ENCODE assay signal across 11 cellular contexts in genomic region chr1:27445177-27445936, GRCh38. TPM values are rescaled to one million over a fixed set of nuclear protein-coding genes. Genes with fewer than 3 reads are reported as not detected.
DNase-seq lines count a peak whose midpoint lies in the region; ATAC-seq, FAIRE-seq and TF ChIP-seq lines count a peak whose summit lies in the region.
"Had no signal": no experiment of that assay in that cellular context is flagged by ENCODE, and none has a peak within 500 bp of the region (broad histone marks: within the 10 kb centered on the region; RNA-seq: fewer than 3 reads in every experiment).

No MANE protein-coding gene starts in this region.

- peak; percentile 79 for FAIRE-seq in GM12878 (lab: Jason Lieb, UNC)
- FAIRE-seq: H54, pancreas had no signal

- peak overlapping the region; percentile 69 for H3K4me3 Mint-ChIP-seq in activated T-cell treated with anti-CD3 and anti-CD28 coated beads, Interleukin-2, amount 50 U/mL, for 4 hours
- H3K4me3 Mint-ChIP-seq in stimulated activated naive B cell treated with anti-CD40 and anti-IgM and Interleukin-4, amounts not matched to agents 10 μg/mL and 1 μg/mL and 100 μg/mL, for 72 hours = peak overlapping the region; percentile 39 to 52

- peak overlapping the region; percentile 70 for H3K4me2 ChIP-seq in GM12878 (ENCODE audit: control insufficient read depth, insufficient read depth)

- peak; percentile 88 to 89 for ATAC-seq in activated T-cell treated with anti-CD3 and anti-CD28 coated beads, Interleukin-2, amount 50 U/mL, for 4 hours
- ATAC-seq in HG03342 (IDR thresholded peaks at IDR 0.05; ENCODE audit: unreplicated experiment) (peak; percentile 41), GM12878 (peak; percentile 80)
- peak; percentile 70 for ATAC-seq in stimulated activated naive B cell treated with anti-CD40 and anti-IgM and Interleukin-4, amounts not matched to agents 10 μg/mL and 1 μg/mL and 100 μg/mL, for 72 hours (replicated peaks)
- ATAC-seq: pancreas had no signal

- H3K36me3 Mint-ChIP-seq in activated T-cell treated with anti-CD3 and anti-CD28 coated beads, Interleukin-2, amount 50 U/mL, for 4 hours (ENCODE audit: insufficient read depth) = peaks cover 19% of the 10 kb centered on the region
- peaks cover 24% of the 10 kb centered on the region in 2 donors for H3K36me3 Mint-ChIP-seq in stimulated activated naive B cell treated with anti-CD40 and anti-IgM and Interleukin-4, amounts not matched to agents 10 μg/mL and 1 μg/mL and 100 μg/mL, for 72 hours

- TF ChIP-seq EP300 in GM12878 (IDR thresholded peaks at IDR 0.05; ENCODE audit: borderline replicate concordance in 1 of 2, control insufficient read depth in 1 of 2, low read depth in 2 of 2, low read length in 2 of 2) = peak in 1 of 2 experiments; percentile 37; a peak in 2 of 4 replicates

- TSS peak; percentile 33 for BruUV-seq in GM12878 (replicated peaks; lab: Mats Ljungman, UMichigan)

- SMC1A ChIA-PET in GM12878 (lab: Charles Lee; ENCODE audit: uncharacterized antibody, unreplicated experiment) = interaction anchor here (0.6 to 24.6 kb wide), 17 partner anchors 10 to 476 kb away, joined by 3 to 470 read pairs (median 5); partner anchors contain the start of gene WASF2

- RAD21 ChIA-PET in GM12878 (lab: Charles Lee; ENCODE audit: unreplicated experiment) = interaction anchor here (0.6 to 5.3 kb wide), 18 partner anchors 10 to 227 kb away, joined by 3 to 47 read pairs (median 6); partner anchors contain the start of genes IFI6 and WASF2

- peak overlapping the region; percentile 91 for H3K27ac Mint-ChIP-seq in stimulated activated naive B cell treated with anti-CD40 and anti-IgM and Interleukin-4, amounts not matched to agents 10 μg/mL and 1 μg/mL and 100 μg/mL, for 72 hours

- peaks cover 68% of the 10 kb centered on the region for H3K79me2 ChIP-seq in GM12878 (ENCODE audit: control insufficient read depth, insufficient read depth, low read length)

- TF ChIP-seq POLR2A in GM12878 (IDR thresholded peaks at IDR 0.05; ENCODE audit: low read depth, low read length) = no peak
- TF ChIP-seq POLR2A in Peyer's patch (IDR thresholded peaks at IDR 0.05) = no peak

- no peak for DNase-seq in activated T-cell treated with anti-CD3 and anti-CD28 coated beads, Interleukin-2, amount 50 U/mL, for 4 hours
- no peak for DNase-seq in activated T-cell treated with anti-CD3 and anti-CD28 coated beads, Interleukin-2, amount 50 U/mL, for 1 hour
- DNase-seq in GM12878 (ENCODE audit: low read depth, low spot score) (no peak), SHP77 (lab: John Stamatoyannopoulos, UW) (no peak), Peyer's patch (no peak)
- DNase-seq in stimulated activated naive B cell treated with anti-CD40 and anti-IgM and Interleukin-4, amounts not matched to agents 10 μg/mL and 1 μg/mL and 100 μg/mL, for 72 hours = no peak
- no peak for DNase-seq in activated effector memory CD4-positive, alpha-beta T cell treated with Interleukin-2 at 50 U/mL for 16 hours
- DNase-seq: effector CD4-positive, alpha-beta T cell; pancreas had no signal

- H3K4me1 ChIP-seq in GM12878 (ENCODE audit: control insufficient read depth, insufficient read depth, low read length) (peaks cover 63% of the 10 kb centered on the region), Peyer's patch (peaks cover 0 to 4% (median 2%) of the 10 kb centered on the region in 4 donors)
- H3K4me1 ChIP-seq: pancreas had no signal

- peak overlapping the region; percentile 36; the same call in 1 of the 2 replicates for H3K4me3 ChIP-seq in GM12878
- H3K4me3 ChIP-seq in Peyer's patch = no peak overlapping the region
- H3K4me3 ChIP-seq: pancreas had no signal

- H3K9ac ChIP-seq in GM12878 (ENCODE audit: control insufficient read depth, insufficient read depth, low read length) = peak overlapping the region; percentile 49

- H3K9me3 ChIP-seq in GM12878 (replicated peaks; ENCODE audit: control insufficient read depth, insufficient read depth, low read length) (no peaks in the 10 kb centered on the region), Peyer's patch (no peaks in the 10 kb centered on the region)
- H3K9me3 ChIP-seq: pancreas had no signal

- H3K36me3 ChIP-seq in GM12878 (ENCODE audit: control insufficient read depth in 2 of 2, insufficient read depth in 2 of 2, low read length in 1 of 2) (peaks cover 5 to 7% of the 10 kb centered on the region in 2 experiments; a peak in 3 of 4 replicates), Peyer's patch (peaks cover 0 to 5% (median 0%) of the 10 kb centered on the region in 3 donors)
- H3K36me3 ChIP-seq: pancreas had no signal

- intact Hi-C loops in GM12878 (cut with micrococcal nuclease; ENCODE audit: unreplicated experiment) = loop anchor here (1.0 to 5.0 kb wide), 2 partner anchors 27 to 47 kb away; partner anchors contain the start of gene WASF2

- no peaks in the 10 kb centered on the region for H3K27me3 Mint-ChIP-seq in activated T-cell treated with anti-CD3 and anti-CD28 coated beads, Interleukin-2, amount 50 U/mL, for 4 hours (ENCODE audit: low read depth)
- no peaks in the 10 kb centered on the region for H3K27me3 Mint-ChIP-seq in stimulated activated naive B cell treated with anti-CD40 and anti-IgM and Interleukin-4, amounts not matched to agents 10 μg/mL and 1 μg/mL and 100 μg/mL, for 72 hours

- H3K9me3 Mint-ChIP-seq in activated T-cell treated with anti-CD3 and anti-CD28 coated beads, Interleukin-2, amount 50 U/mL, for 4 hours = no peaks in the 10 kb centered on the region
- H3K9me3 Mint-ChIP-seq in stimulated activated naive B cell treated with anti-CD40 and anti-IgM and Interleukin-4, amounts not matched to agents 10 μg/mL and 1 μg/mL and 100 μg/mL, for 72 hours = peaks cover 0 to 4% of the 10 kb centered on the region in 2 donors

- TF ChIP-seq CTCF in GM12878 (IDR thresholded peaks at IDR 0.05 in 2 of 3, conservative IDR thresholded peaks at IDR 0.05 in 1 of 3; ENCODE audit: control insufficient read depth in 2 of 3, extremely low read depth in 1 of 3, insufficient read depth in 1 of 3, low read depth in 3 of 3, low read length in 3 of 3) = no peak
- TF ChIP-seq CTCF in Peyer's patch (IDR thresholded peaks at IDR 0.05) = no peak

- CTCF ChIA-PET in GM12878 (lab: Yijun Ruan, JAX) = interaction anchor here (0.9 to 15.8 kb wide), 14 partner anchors 8 to 161 kb away, joined by 3 to 240 read pairs (median 4); no protein-coding TSS in a partner anchor

- POLR2A ChIA-PET in GM12878 (lab: Charles Lee) = interaction anchor here (0.5 to 5.7 kb wide), 27 partner anchors 8 to 341 kb away, joined by 3 to 43 read pairs (median 3); partner anchors contain the start of gene WASF2

- no peaks in the 10 kb centered on the region for H4K20me1 ChIP-seq in GM12878 (ENCODE audit: control insufficient read depth, insufficient read depth)

- H3K27me3 ChIP-seq in GM12878 (replicated peaks in 1 of 2; ENCODE audit: control insufficient read depth in 2 of 2, insufficient read depth in 2 of 2, low read length in 1 of 2) (no peaks in the 10 kb centered on the region), Peyer's patch (no peaks in the 10 kb centered on the region)
- H3K27me3 ChIP-seq: pancreas had no signal

- WGBS in GM12878 (ENCODE audit: insufficient coverage, insufficient replicate concordance, low lambda C conversion rate, missing lambda C conversion rate) = 2% methylated on average over 4 of the region's 4 CpGs

- peaks cover 47% of the 10 kb centered on the region for H3K4me1 Mint-ChIP-seq in activated T-cell treated with anti-CD3 and anti-CD28 coated beads, Interleukin-2, amount 50 U/mL, for 4 hours (ENCODE audit: low read depth)
- peaks cover 28 to 50% of the 10 kb centered on the region in 2 donors for H3K4me1 Mint-ChIP-seq in stimulated activated naive B cell treated with anti-CD40 and anti-IgM and Interleukin-4, amounts not matched to agents 10 μg/mL and 1 μg/mL and 100 μg/mL, for 72 hours

- H3K27ac ChIP-seq in GM12878 (ENCODE audit: control insufficient read depth, insufficient read depth) (peak overlapping the region; percentile 85), Peyer's patch (peak overlapping the region in 2 of 4 donors; percentile 43 to 69)
- H3K27ac ChIP-seq: pancreas had no signal

- in situ Hi-C loops in GM12878 (cut with MboI) = no loop called here

- TF ChIP-seq RAD21 in GM12878 (IDR thresholded peaks at IDR 0.05; ENCODE audit: insufficient read depth, low read depth, low read length) = 0 out of 2 replicates have a peak, but pooled peaks have one; percentile 3

- no peak overlapping the region for H2AFZ ChIP-seq in GM12878 (ENCODE audit: control insufficient read depth, low read depth, low read length)

RNA-seq across cellular contexts. Expression of gene WASF2, which starts 44.6 kb away (rescaled TPM):
- total RNA-seq in activated T-cell treated with anti-CD3 and anti-CD28 coated beads, Interleukin-2, amount 50 U/mL, for 4 hours = 10 to 100 TPM; 82.2 to 98.7 (median 87.1) TPM
- 39.0 and 40.1 TPM in 2 replicates for total RNA-seq in GM12878 (2013; cell fraction: nucleolus; rRNA removed)
- total RNA-seq in GM12878 (2014; rRNA removed) = 13.5 and 15.6 TPM in 2 replicates
- total RNA-seq in GM12878 (2014; rRNA removed; fragmentation: Illumina TruSeq; extraction: Trizol) = 18.4 TPM in 2 replicates
- 111 and 112 TPM in 2 replicates for total RNA-seq in GM12878 (2021)
- 40.7 TPM for polyA plus RNA-seq in GM12878 (2011; ENCODE audit: low read depth)
- 20.9 and 40.8 TPM in 2 replicates for polyA plus RNA-seq in GM12878 (2011; rRNA removed)
- 28.5 and 41.3 TPM in 2 replicates for polyA plus RNA-seq in GM12878 (2011; cell fraction: cytosol; rRNA removed)
- polyA plus RNA-seq in GM12878 (2011; cell fraction: nucleus; rRNA removed) = 41.7 and 42.5 TPM in 2 replicates
- 65.1 and 69.9 TPM in 2 replicates for polyA plus RNA-seq in GM12878 (2012)
- 67.6 and 74.8 TPM in 2 replicates for polyA plus RNA-seq in GM12878 (2014; fragmentation: Illumina TruSeq; extraction: Trizol)
- polyA plus RNA-seq in GM12878 (2014; fragmentation: Nextera tagmentation; extraction: Ambion mirVana) = 1 to 10 TPM; 7.0 to 9.3 TPM
- 33.4 and 43.0 TPM in 2 replicates for polyA plus RNA-seq in GM12878 (2014; rRNA removed)
- polyA plus RNA-seq in GM12878 (2016; fragmentation: Nextera tagmentation; extraction: Ambion mirVana) = 100 to 1,000 TPM in 1 of 2 experiments, 10 to 100 TPM in 1; 98.6 to 103 TPM
- 39.4 and 44.4 TPM in 2 replicates for polyA minus RNA-seq in GM12878 (2011; rRNA and poly(A)+ RNA removed)
- 24.8 and 27.0 TPM in 2 replicates for polyA minus RNA-seq in GM12878 (2011; cell fraction: cytosol; rRNA and poly(A)+ RNA removed)
- 14.0 and 24.9 TPM in 2 replicates for polyA minus RNA-seq in GM12878 (2011; cell fraction: nucleus; rRNA and poly(A)+ RNA removed)
- 10 to 100 TPM; 52.5 to 74.5 (median 57.5) TPM for total RNA-seq in Peyer's patch

RNA-seq across cellular contexts. Expression of gene GPR3, which starts 52.9 kb away (rescaled TPM):
- 1 to 10 TPM; 2.7 to 4.9 (median 3.4) TPM for total RNA-seq in activated T-cell treated with anti-CD3 and anti-CD28 coated beads, Interleukin-2, amount 50 U/mL, for 4 hours
- 0.37 and 0.69 TPM in 2 replicates for total RNA-seq in GM12878 (2013; cell fraction: nucleolus; rRNA removed)
- total RNA-seq in GM12878 (2014; rRNA removed) (0.16 and 0.45 TPM in 2 replicates), GM12878 (2014; rRNA removed; fragmentation: Illumina TruSeq; extraction: Trizol) (0.14 TPM in 1 of 2 replicates, not detected in the other), GM12878 (2021) (0.33 and 0.56 TPM in 2 replicates), Peyer's patch (not detected)
- not detected for polyA plus RNA-seq in GM12878 (2011; ENCODE audit: low read depth)
- polyA plus RNA-seq in GM12878 (2011; rRNA removed) (0.48 and 1.4 TPM in 2 replicates), GM12878 (2014; fragmentation: Illumina TruSeq; extraction: Trizol) (0.40 and 0.57 TPM in 2 replicates), GM12878 (2014; fragmentation: Nextera tagmentation; extraction: Ambion mirVana) (not detected), GM12878 (2014; rRNA removed) (0.44 and 0.63 TPM in 2 replicates), GM12878 (2016; fragmentation: Nextera tagmentation; extraction: Ambion mirVana) (under 1 TPM; 0.72 to 0.96 TPM)
- polyA plus RNA-seq in GM12878 (2011; cell fraction: cytosol; rRNA removed) = 2.5 TPM in 2 replicates
- polyA plus RNA-seq in GM12878 (2011; cell fraction: nucleus; rRNA removed) = 3.4 and 4.4 TPM in 2 replicates
- polyA plus RNA-seq in GM12878 (2012) = 0.27 and 0.37 TPM in 2 replicates
- 1.8 and 1.9 TPM in 2 replicates for polyA minus RNA-seq in GM12878 (2011; rRNA and poly(A)+ RNA removed)
- polyA minus RNA-seq in GM12878 (2011; cell fraction: cytosol; rRNA and poly(A)+ RNA removed) = 0.73 and 1.6 TPM in 2 replicates
- polyA minus RNA-seq in GM12878 (2011; cell fraction: nucleus; rRNA and poly(A)+ RNA removed) = 1.5 and 2.7 TPM in 2 replicates
